Comparison of ENCODE assay signal across 25 cellular contexts in the genomic region with DNA sequence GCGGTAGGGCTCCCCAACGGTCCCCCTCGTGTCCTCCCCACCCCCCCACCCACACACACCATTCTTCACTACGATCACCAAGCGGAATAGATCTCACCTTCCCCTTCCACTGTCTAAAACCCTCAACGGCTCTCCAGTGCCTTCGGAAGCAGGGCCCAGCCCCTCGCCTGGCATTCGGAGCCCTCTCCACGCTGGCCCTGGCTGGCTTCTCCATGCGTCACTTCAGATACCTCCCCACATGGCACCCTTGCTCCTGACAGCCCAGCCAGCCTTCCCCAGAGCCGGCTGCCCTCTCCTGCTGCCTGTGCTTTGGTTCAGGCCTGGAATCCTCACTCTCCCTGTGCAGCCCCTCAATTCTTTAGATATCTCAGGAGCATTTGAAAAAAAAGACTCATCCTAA.
A peak's percentile ranks its signal among the peaks of the same experiment; 100 is the strongest.
DNase-seq lines count a peak whose midpoint lies in the region; ATAC-seq, FAIRE-seq and TF ChIP-seq lines count a peak whose summit lies in the region.
"Had no signal": no experiment of that assay in that cellular context is flagged by ENCODE, and none has a peak within 500 bp of the region (broad histone marks: within the 10 kb centered on the region; RNA-seq: fewer than 3 reads in every experiment).

No MANE protein-coding gene starts in this region.

- no peaks in the 10 kb centered on the region for H3K36me3 Mint-ChIP-seq in natural killer cell
- H3K36me3 Mint-ChIP-seq: CD8-positive, alpha-beta memory T cell had no signal

- H3K27ac ChIP-seq in H1 (ENCODE audit: low read depth, low read length) (no peak overlapping the region), mesenchymal stem cell (ENCODE audit: low read length, poor library complexity, severe bottlenecking) (no peak overlapping the region)
- H3K27ac ChIP-seq: HL-60, Peyer's patch had no signal

- no peaks in the 10 kb centered on the region for H3K27me3 ChIP-seq in H1 (replicated peaks in 1 of 4; ENCODE audit: control insufficient read depth in 3 of 4, extremely low read depth in 1 of 4, insufficient read depth in 3 of 4, low read length in 3 of 4)
- no peaks in the 10 kb centered on the region for H3K27me3 ChIP-seq in mesenchymal stem cell (ENCODE audit: control insufficient read depth in 1 of 2, insufficient read depth in 1 of 2, low read length in 2 of 2)
- H3K27me3 ChIP-seq: Peyer's patch had no signal

- H3K4me1 ChIP-seq in H1 (replicated peaks in 1 of 4; ENCODE audit: control insufficient read depth in 3 of 4, insufficient read depth in 4 of 4, low read length in 3 of 4) = peaks cover 8 to 44% (median 33%) of the 10 kb centered on the region in 4 experiments
- no peaks in the 10 kb centered on the region for H3K4me1 ChIP-seq in mesenchymal stem cell (ENCODE audit: control insufficient read depth, insufficient read depth, low read depth, low read length)
- H3K4me1 ChIP-seq: Peyer's patch had no signal

- no peak overlapping the region for H4K8ac ChIP-seq in H1 (ENCODE audit: extremely low read depth, insufficient read depth, low read length)
- H4K8ac ChIP-seq in mesenchymal stem cell (ENCODE audit: low read length) = no peak overlapping the region

- intact Hi-C loops in left ventricle myocardium superior (cut with micrococcal nuclease) (no loop called here), cardiac septum (cut with DNase I) (no loop called here), natural killer cell (cut with micrococcal nuclease) (no loop called here)

- no peak for TF ChIP-seq POLR2A in H1 (IDR thresholded peaks at IDR 0.05; ENCODE audit: control extremely low read depth in 1 of 2, low read depth in 2 of 2, low read length in 2 of 2)

- ATAC-seq in left ventricle myocardium superior (no peak), natural killer cell (no peak)
- no peak for ATAC-seq in activated CD4-positive, CD25-positive, alpha-beta regulatory T cell treated with anti-CD3 and anti-CD28 coated beads, Interleukin-2, amount 50 U/mL, for 24 hours

- no peaks in the 10 kb centered on the region for H4K20me1 ChIP-seq in H1 (replicated peaks in 1 of 2; ENCODE audit: control insufficient read depth in 1 of 2, insufficient read depth in 2 of 2, low read length in 2 of 2)

- H3K4me2 ChIP-seq in H1 (ENCODE audit: insufficient read depth in 1 of 2, low read depth in 2 of 2, low read length in 2 of 2) (peak overlapping the region in 1 of 2 experiments; percentile 19; a peak in 1 of 4 replicates), mesenchymal stem cell (ENCODE audit: low read length, poor library complexity, severe bottlenecking) (no peak overlapping the region)

- H2BK15ac ChIP-seq in H1 (ENCODE audit: low read length) = no peak overlapping the region
- no peak overlapping the region for H2BK15ac ChIP-seq in mesenchymal stem cell (ENCODE audit: low read depth, poor library complexity, severe bottlenecking)

- WGBS in H1 (ENCODE audit: extremely low coverage in 1 of 2, insufficient coverage in 1 of 2, insufficient read length in 1 of 2, insufficient replicate concordance in 2 of 2, low coverage in 1 of 2, low lambda C conversion rate in 2 of 2, missing lambda C conversion rate in 1 of 2), 2 experiments = 79% methylated on average over 12 of the region's 12 CpGs; no CpG with 5 or more reads in 1 of the 2 experiments
- WGBS in mesenchymal stem cell = 82% methylated on average over 12 of the region's 12 CpGs

- TF ChIP-seq CTCF in H1 (IDR thresholded peaks at IDR 0.05; ENCODE audit: control extremely low read depth in 1 of 3, insufficient read depth in 1 of 3, low read depth in 1 of 3, low read length in 3 of 3) (no peak), natural killer cell (IDR thresholded peaks at IDR 0.05) (no peak)

- H2AK5ac ChIP-seq in H1 (ENCODE audit: low read depth, low read length) (0 out of 2 replicates have a peak overlapping the region, but pooled peaks have one; percentile 24), mesenchymal stem cell (ENCODE audit: low read length, severe bottlenecking) (no peak overlapping the region)

- H3K4me3 ChIP-seq in H1 (ENCODE audit: extremely low read depth in 1 of 4, insufficient read depth in 2 of 4, low read depth in 3 of 4, low read length in 4 of 4) (no peak overlapping the region), mesenchymal stem cell (ENCODE audit: insufficient read depth in 1 of 2, low read depth in 1 of 2, low read length in 2 of 2) (no peak overlapping the region)
- H3K4me3 ChIP-seq: Peyer's patch had no signal

- H3K23ac ChIP-seq in H1 (ENCODE audit: insufficient read length) (no peak overlapping the region), mesenchymal stem cell (ENCODE audit: low read length in 2 of 2) (no peak overlapping the region)

- POLR2A ChIA-PET in H1 (lab: Charles Lee; ENCODE audit: partially characterized antibody) = interaction anchor here (1.2 kb wide), 1 partner anchor 23 kb away, joined by 3 read pairs; no protein-coding TSS in a partner anchor

- H3K27me3 Mint-ChIP-seq in natural killer cell (ENCODE audit: low read depth in 2 of 2) = peaks cover 5 to 12% of the 10 kb centered on the region in 2 donors

- H3K23me2 ChIP-seq in H1 (ENCODE audit: low read depth, low read length) = no peaks in the 10 kb centered on the region

- no peak overlapping the region for H4K5ac ChIP-seq in H1 (ENCODE audit: insufficient read length, low read depth, low read length)

- H3K14ac ChIP-seq in H1 (ENCODE audit: insufficient read length) = no peak overlapping the region
- H3K14ac ChIP-seq in mesenchymal stem cell (ENCODE audit: low read length in 2 of 2) = peak overlapping the region; percentile 27 to 82

- H3K27ac Mint-ChIP-seq in natural killer cell = no peak overlapping the region
- H3K27ac Mint-ChIP-seq: CD8-positive, alpha-beta memory T cell; IgD-negative memory B cell had no signal

- H2BK5ac ChIP-seq in H1 (ENCODE audit: low read depth, low read length) (peak overlapping the region; percentile 73; the same call in 1 of the 2 replicates), mesenchymal stem cell (ENCODE audit: low read depth, low read length, poor library complexity, severe bottlenecking) (no peak overlapping the region)

- H2BK120ac ChIP-seq in H1 (replicated peaks; ENCODE audit: low read depth, low read length) (no peak overlapping the region), mesenchymal stem cell (ENCODE audit: low read depth, low read length) (no peak overlapping the region)

- peaks cover 5% of the 10 kb centered on the region in 2 donors for H3K4me1 Mint-ChIP-seq in natural killer cell

- DNase-seq in left ventricle myocardium superior (peak; percentile 16), cardiac septum (ENCODE audit: low spot score) (no peak), H1 (ENCODE audit: low read depth in 1 of 2, low spot score in 2 of 2) (no peak), mesenchymal stem cell (no peak), natural killer cell (no peak), retina (no peak), RKO (ENCODE audit: low spot score) (no peak)
- DNase-seq: AML-193, C1 segment of cervical spinal cord, Calu3, GDM1, MV-4-11, NCI-H1105 treated with DMSO at 0.1 percent for 48 hours, NCI-H2081, NCI-H2171, NCI-H345, NCI-H524 treated with DMSO at 0.1 percent for 48 hours, NCI-H82, Peyer's patch had no signal

- no peak for FAIRE-seq in H1 (lab: Jason Lieb, UNC)
- FAIRE-seq: GM19239, H54 had no signal

- H3K18ac ChIP-seq in H1 (ENCODE audit: extremely low read depth, low read length) (peak overlapping the region; percentile 90), mesenchymal stem cell (ENCODE audit: low read depth in 1 of 2, low read length in 2 of 2) (peak overlapping the region in 1 of 2 experiments; percentile 73)

- H2BK20ac ChIP-seq in H1 (ENCODE audit: low read length) = 0 out of 2 replicates have a peak overlapping the region, but pooled peaks have one; percentile 61

- no peak overlapping the region for H3K56ac ChIP-seq in H1 (replicated peaks; ENCODE audit: insufficient read length, low read depth, low read length)

- H3K4me3 Mint-ChIP-seq in natural killer cell = no peak overlapping the region
- H3K4me3 Mint-ChIP-seq: CD8-positive, alpha-beta memory T cell had no signal

- H3K4ac ChIP-seq in H1 (replicated peaks; ENCODE audit: insufficient read length, low read depth, low read length) (no peak overlapping the region), mesenchymal stem cell (ENCODE audit: low read depth in 1 of 2, low read length in 2 of 2) (no peak overlapping the region)

- TF ChIP-seq EP300 in H1 (IDR thresholded peaks at IDR 0.05; ENCODE audit: borderline replicate concordance in 1 of 2, low read depth in 2 of 2, low read length in 2 of 2) = no peak

- H4K91ac ChIP-seq in H1 (replicated peaks; ENCODE audit: insufficient read length, low read length) = peak overlapping the region; percentile 85
- no peak overlapping the region for H4K91ac ChIP-seq in mesenchymal stem cell (ENCODE audit: low read length)

- H3K79me1 ChIP-seq in H1 (ENCODE audit: low read depth, low read length) (no peaks in the 10 kb centered on the region), mesenchymal stem cell (replicated peaks; ENCODE audit: low read length, poor library complexity, severe bottlenecking) (no peaks in the 10 kb centered on the region)

- H3K36me3 ChIP-seq in H1 (ENCODE audit: control insufficient read depth in 2 of 4, insufficient read depth in 4 of 4, low read length in 3 of 4) (no peaks in the 10 kb centered on the region), mesenchymal stem cell (ENCODE audit: control insufficient read depth in 1 of 2, insufficient read depth in 2 of 2, low read depth in 1 of 2, low read length in 2 of 2) (no peaks in the 10 kb centered on the region)
- H3K36me3 ChIP-seq: Peyer's patch had no signal

- H2BK12ac ChIP-seq in H1 (ENCODE audit: low read depth, low read length) (peak overlapping the region; percentile 29; the same call in 1 of the 2 replicates), mesenchymal stem cell (ENCODE audit: low read length in 2 of 2) (no peak overlapping the region)

- no peak overlapping the region for H3K9ac ChIP-seq in H1 (replicated peaks in 1 of 4; ENCODE audit: extremely low read depth in 1 of 4, low read depth in 3 of 4, low read length in 3 of 4)
- no peak overlapping the region for H3K9ac ChIP-seq in mesenchymal stem cell (ENCODE audit: low read length)

- H2AFZ ChIP-seq in H1 (ENCODE audit: low read length) (no peak overlapping the region), mesenchymal stem cell (ENCODE audit: low read depth, low read length) (no peak overlapping the region)

- CTCF ChIA-PET in H1 (lab: Charles Lee; ENCODE audit: partially characterized antibody) = interaction anchor here (1.1 kb wide), 1 partner anchor 74 kb away, joined by 3 read pairs; no protein-coding TSS in a partner anchor

- TF ChIP-seq RAD21 in H1 (IDR thresholded peaks at IDR 0.05 in 1 of 2, conservative IDR thresholded peaks at IDR 0.05 in 1 of 2; ENCODE audit: low read depth in 2 of 2, low read length in 2 of 2) = no peak

- no peaks in the 10 kb centered on the region for H3K9me3 Mint-ChIP-seq in natural killer cell
- H3K9me3 Mint-ChIP-seq: IgD-negative memory B cell had no signal

- H3K9me3 ChIP-seq in H1 (ENCODE audit: insufficient read depth in 2 of 2, low read depth in 1 of 2, low read length in 1 of 2) (no peaks in the 10 kb centered on the region), mesenchymal stem cell (ENCODE audit: control insufficient read depth, low read length) (no peaks in the 10 kb centered on the region)
- H3K9me3 ChIP-seq: Peyer's patch had no signal

- H3K79me2 ChIP-seq in H1 (ENCODE audit: control insufficient read depth in 1 of 2, insufficient read depth in 2 of 2, low read length in 2 of 2) = no peaks in the 10 kb centered on the region

TF ChIP-seq in H1, 55 proteins besides CTCF, POLR2A, EP300 and RAD21 (continues in another document):
- no peak for TF ChIP-seq ZNF274 (IDR thresholded peaks at IDR 0.05; ENCODE audit: borderline replicate concordance, extremely low read depth, low read length)
